ENCODE assay signal across 1 cellular context in the genomic region with DNA sequence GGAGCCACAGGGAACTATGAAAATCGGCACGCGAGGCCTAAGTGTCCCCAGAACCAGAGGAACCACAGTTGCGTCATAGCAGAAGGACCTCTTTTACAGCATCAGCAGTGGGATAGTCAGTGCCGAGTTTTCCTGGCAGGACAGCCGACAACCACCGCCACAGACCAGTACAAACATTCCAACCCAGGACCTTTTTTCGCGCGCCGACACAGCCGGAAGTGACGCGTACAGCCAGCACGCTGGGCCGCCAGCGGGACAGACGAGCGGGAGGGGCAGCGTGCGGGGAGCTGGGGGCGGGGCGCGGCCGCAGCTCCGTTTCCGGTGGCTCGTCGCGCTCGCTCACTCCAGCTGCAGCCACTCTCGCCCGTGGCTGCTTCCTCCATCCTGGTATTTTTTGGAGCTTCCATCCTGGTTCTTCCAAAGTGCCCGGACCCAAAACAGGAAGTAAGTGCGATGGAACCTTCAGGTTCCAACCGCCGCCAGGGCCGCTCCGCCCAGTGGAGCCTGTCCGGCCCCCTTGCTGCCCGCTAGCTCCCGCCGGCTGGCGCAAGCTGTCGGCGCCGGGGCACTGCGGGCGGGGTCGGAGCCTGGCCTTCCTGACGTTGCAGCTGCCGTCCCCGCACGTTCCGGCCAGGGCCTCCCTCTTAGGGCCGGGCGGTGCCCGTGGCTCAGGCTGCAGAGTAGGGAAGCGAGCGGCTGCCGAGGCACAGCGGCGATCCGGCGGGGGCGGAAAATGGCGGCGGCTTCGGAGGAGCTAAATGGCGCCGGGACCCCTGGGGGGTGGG.
TF ChIP-seq lines count a peak whose summit lies in the region.

Gene DMTF1 (plus strand): TSS at position 342 of the 785 bp plus-strand sequence. CDS start 12,489 bp downstream, outside the sequence.

TF ChIP-seq in GM23338, 12 proteins besides CTCF, POLR2A, EP300 and RAD21:
- peak; percentile 93 for TF ChIP-seq CREB1 (CRISPR knock-in tag; IDR thresholded peaks at IDR 0.05; ENCODE audit: low read depth)
- no peak for TF ChIP-seq STAT1 (IDR thresholded peaks at IDR 0.05; ENCODE audit: unreplicated experiment)
- TF ChIP-seq ETS1 (IDR thresholded peaks at IDR 0.05), result peak; percentile 41; the same call in 1 of the 2 replicates
- peak; percentile 97 for TF ChIP-seq POLR2AphosphoS5 (IDR thresholded peaks at IDR 0.05; ENCODE audit: low read depth)
